In the genomic region with DNA sequence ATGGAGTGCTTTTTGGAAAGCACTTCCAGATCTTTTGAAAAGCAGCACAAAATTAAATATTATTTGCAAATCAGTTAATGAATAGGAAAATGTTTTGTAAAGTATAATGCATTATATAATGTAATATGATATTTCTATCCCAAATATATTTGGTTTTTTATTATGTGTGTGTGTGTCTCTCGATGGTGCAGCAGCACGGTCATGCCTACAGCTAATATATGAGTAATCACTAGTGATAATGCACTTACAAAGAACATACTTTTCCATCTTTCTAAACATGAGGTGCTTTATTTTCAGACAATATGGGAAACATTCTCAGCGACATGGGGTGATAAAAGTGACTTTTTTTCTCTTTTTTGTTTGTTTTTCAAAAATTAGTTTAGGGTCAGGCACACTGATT, we compare ENCODE assay signal across 10 cellular contexts. TPM values are rescaled to one million over a fixed set of nuclear protein-coding genes. Genes with fewer than 3 reads are reported as not detected.
A peak's percentile ranks its signal among the peaks of the same experiment; 100 is the strongest.
DNase-seq lines count a peak whose midpoint lies in the region; ATAC-seq and TF ChIP-seq lines count a peak whose summit lies in the region.
"Had no signal": no experiment of that assay in that cellular context is flagged by ENCODE, and none has a peak within 500 bp of the region (broad histone marks: within the 10 kb centered on the region; RNA-seq: fewer than 3 reads in every experiment).

No MANE protein-coding gene starts in this region.

- H3K9ac ChIP-seq in mesenchymal stem cell (ENCODE audit: low read length) = peak overlapping the region; percentile 99

- DNase-seq in activated naive CD8-positive, alpha-beta T cell treated with anti-CD3 and anti-CD28 coated beads, Interleukin-2, amount 50 U/mL, for 24 hours = no peak
- DNase-seq in astrocyte of the cerebellum (ENCODE audit: low read depth) (no peak), mesenchymal stem cell (no peak), type B pancreatic cell (ENCODE audit: extremely low spot score, unreplicated experiment) (no peak), A172 (ENCODE audit: low spot score) (no peak), NCI-H1105 treated with DMSO at 0.1 percent for 48 hours (lab: John Stamatoyannopoulos, UW) (no peak)
- DNase-seq: COR-L47, NCI-H526 had no signal

- H2BK15ac ChIP-seq in mesenchymal stem cell (ENCODE audit: low read depth, poor library complexity, severe bottlenecking) = no peak overlapping the region

- no peaks in the 10 kb centered on the region for H3K36me3 ChIP-seq in mesenchymal stem cell (ENCODE audit: control insufficient read depth in 1 of 2, insufficient read depth in 2 of 2, low read depth in 1 of 2, low read length in 2 of 2)

- no peaks in the 10 kb centered on the region for H3K9me3 Mint-ChIP-seq in activated naive CD8-positive, alpha-beta T cell (ENCODE audit: low read depth)
- no peaks in the 10 kb centered on the region for H3K9me3 Mint-ChIP-seq in activated naive CD8-positive, alpha-beta T cell treated with anti-CD3 and anti-CD28 coated beads, Interleukin-2, amount 50 U/mL, for 24 hours
- H3K9me3 Mint-ChIP-seq in type B pancreatic cell = peaks cover 6% of the 10 kb centered on the region

- H3K4ac ChIP-seq in mesenchymal stem cell (ENCODE audit: low read depth in 1 of 2, low read length in 2 of 2) = no peak overlapping the region

- no peaks in the 10 kb centered on the region for H3K9me3 ChIP-seq in mesenchymal stem cell (ENCODE audit: control insufficient read depth, low read length)

- ATAC-seq in activated naive CD8-positive, alpha-beta T cell treated with anti-CD3 and anti-CD28 coated beads, Interleukin-2, amount 50 U/mL, for 24 hours = no peak
- ATAC-seq in GM21737 (IDR thresholded peaks at IDR 0.05; ENCODE audit: unreplicated experiment) = no peak

- H3K79me1 ChIP-seq in mesenchymal stem cell (replicated peaks; ENCODE audit: low read length, poor library complexity, severe bottlenecking) = no peaks in the 10 kb centered on the region

- peak overlapping the region; percentile 88 for H3K4me3 Mint-ChIP-seq in activated naive CD8-positive, alpha-beta T cell
- H3K4me3 Mint-ChIP-seq in activated naive CD8-positive, alpha-beta T cell treated with anti-CD3 and anti-CD28 coated beads, Interleukin-2, amount 50 U/mL, for 24 hours = no peak overlapping the region
- peak overlapping the region; percentile 93 for H3K4me3 Mint-ChIP-seq in type B pancreatic cell

- H4K91ac ChIP-seq in mesenchymal stem cell (ENCODE audit: low read length) = no peak overlapping the region

- peak overlapping the region; percentile 29 for H2AK5ac ChIP-seq in mesenchymal stem cell (ENCODE audit: low read length, severe bottlenecking)

- no peak overlapping the region for H3K18ac ChIP-seq in mesenchymal stem cell (ENCODE audit: low read depth in 1 of 2, low read length in 2 of 2)

- no peak overlapping the region for H3K4me2 ChIP-seq in mesenchymal stem cell (ENCODE audit: low read length, poor library complexity, severe bottlenecking)

- H3K4me3 ChIP-seq in astrocyte of the cerebellum (ENCODE audit: low read depth, low read length) (peak overlapping the region; percentile 74), mesenchymal stem cell (ENCODE audit: insufficient read depth in 1 of 2, low read depth in 1 of 2, low read length in 2 of 2) (peak overlapping the region in 1 of 2 experiments; percentile 93)

- peaks cover 5% of the 10 kb centered on the region for H3K36me3 Mint-ChIP-seq in activated naive CD8-positive, alpha-beta T cell
- H3K36me3 Mint-ChIP-seq in activated naive CD8-positive, alpha-beta T cell treated with anti-CD3 and anti-CD28 coated beads, Interleukin-2, amount 50 U/mL, for 24 hours (ENCODE audit: low read depth) = no peaks in the 10 kb centered on the region
- H3K36me3 Mint-ChIP-seq in type B pancreatic cell = peaks cover 4% of the 10 kb centered on the region

- no peak overlapping the region for H3K14ac ChIP-seq in mesenchymal stem cell (ENCODE audit: low read length in 2 of 2)

- in situ Hi-C loops in astrocyte of the cerebellum (cut with HindIII; ENCODE audit: low sequenced_read_pairs) = no loop called here

- peak overlapping the region; percentile 92 for H3K27ac Mint-ChIP-seq in activated naive CD8-positive, alpha-beta T cell
- H3K27ac Mint-ChIP-seq in activated naive CD8-positive, alpha-beta T cell treated with anti-CD3 and anti-CD28 coated beads, Interleukin-2, amount 50 U/mL, for 24 hours = no peak overlapping the region
- H3K27ac Mint-ChIP-seq in type B pancreatic cell = peak overlapping the region; percentile 99

- no peak overlapping the region for H2BK5ac ChIP-seq in mesenchymal stem cell (ENCODE audit: low read depth, low read length, poor library complexity, severe bottlenecking)

- 89% methylated on average over 1 of the region's 3 CpGs for WGBS in mesenchymal stem cell

- H4K8ac ChIP-seq in mesenchymal stem cell (ENCODE audit: low read length) = no peak overlapping the region

- no peak overlapping the region for H3K23ac ChIP-seq in mesenchymal stem cell (ENCODE audit: low read length in 2 of 2)

- no peak overlapping the region for H2BK12ac ChIP-seq in mesenchymal stem cell (ENCODE audit: low read length in 2 of 2)

- TF ChIP-seq CTCF in astrocyte of the cerebellum (IDR thresholded peaks at IDR 0.05; ENCODE audit: low read depth, low read length, missing control alignments) (no peak), type B pancreatic cell (conservative IDR thresholded peaks at IDR 0.05) (no peak)

- no peaks in the 10 kb centered on the region for H3K27me3 Mint-ChIP-seq in activated naive CD8-positive, alpha-beta T cell
- no peaks in the 10 kb centered on the region for H3K27me3 Mint-ChIP-seq in activated naive CD8-positive, alpha-beta T cell treated with anti-CD3 and anti-CD28 coated beads, Interleukin-2, amount 50 U/mL, for 24 hours
- H3K27me3 Mint-ChIP-seq in type B pancreatic cell = no peaks in the 10 kb centered on the region

- H3K4me1 ChIP-seq in mesenchymal stem cell (ENCODE audit: control insufficient read depth, insufficient read depth, low read depth, low read length) = peaks cover 5% of the 10 kb centered on the region

- H2AFZ ChIP-seq in mesenchymal stem cell (ENCODE audit: low read depth, low read length) = no peak overlapping the region

- H3K4me1 Mint-ChIP-seq in activated naive CD8-positive, alpha-beta T cell (ENCODE audit: low read depth) = peaks cover 33% of the 10 kb centered on the region
- peaks cover 32% of the 10 kb centered on the region for H3K4me1 Mint-ChIP-seq in activated naive CD8-positive, alpha-beta T cell treated with anti-CD3 and anti-CD28 coated beads, Interleukin-2, amount 50 U/mL, for 24 hours
- H3K4me1 Mint-ChIP-seq in type B pancreatic cell (ENCODE audit: unreplicated experiment) = peaks cover 31% of the 10 kb centered on the region

- H3K27me3 ChIP-seq in mesenchymal stem cell (ENCODE audit: control insufficient read depth in 1 of 2, insufficient read depth in 1 of 2, low read length in 2 of 2) = no peaks in the 10 kb centered on the region

- H2BK120ac ChIP-seq in mesenchymal stem cell (ENCODE audit: low read depth, low read length) = no peak overlapping the region

- no peak overlapping the region for H3K27ac ChIP-seq in mesenchymal stem cell (ENCODE audit: low read length, poor library complexity, severe bottlenecking)

RNA-seq across cellular contexts. Expression of a gene that starts 1.3 kb away (rescaled TPM):
- polyA plus RNA-seq in mesenchymal stem cell (2013, experiment 1 of 2) = 35.6 TPM
- 38.7 TPM for polyA plus RNA-seq in mesenchymal stem cell (2013, experiment 2 of 2)
- total RNA-seq in type B pancreatic cell (ENCODE audit: low replicate concordance) = 24.6 and 31.9 TPM in 2 replicates
- total RNA-seq in A172 (2014; rRNA removed; shearing (Covaris generic)) = 13.3 and 17.2 TPM in 2 replicates
